ENCODE assay signal across 8 cellular contexts in genomic region chr17:75854111-75854748, GRCh38. TPM values are rescaled to one million over a fixed set of nuclear protein-coding genes. Genes with fewer than 3 reads are reported as not detected.
DNase-seq lines count a peak whose midpoint lies in the region; ATAC-seq and TF ChIP-seq lines count a peak whose summit lies in the region.

No MANE protein-coding gene starts in this region.

- H3K4me1 ChIP-seq in KMS-11 (ENCODE audit: low read depth, poor library complexity, severe bottlenecking), result peaks cover 12% of the 10 kb centered on the region
- peaks cover 15 to 17% of the 10 kb centered on the region in 2 donors for H3K4me1 ChIP-seq in duodenal mucosa (ENCODE audit: control insufficient read depth in 1 of 2, insufficient read depth in 2 of 2, low read length in 2 of 2)
- H3K4me1 ChIP-seq in mononuclear cell (ENCODE audit: insufficient read depth, low read length), result peaks cover 49% of the 10 kb centered on the region

- CTCF ChIA-PET in AG04450 (lab: Charles Lee), result interaction anchor here (1.3 to 3.5 kb wide), 3 partner anchors 8 to 71 kb away, joined by 6 to 18 read pairs (median 8); no protein-coding TSS in a partner anchor

- H2AFZ ChIP-seq in KMS-11 (ENCODE audit: low read depth), result no peak overlapping the region

- no peaks in the 10 kb centered on the region for H3K36me3 Mint-ChIP-seq in activated naive CD4-positive, alpha-beta T cell treated with anti-CD3 and anti-CD28 coated beads, Interleukin-2, amount 50 U/mL, for 72 hours

- POLR2A ChIA-PET in AG04450 (lab: Yijun Ruan, JAX), result interaction anchor here (0.6 to 2.0 kb wide), 8 partner anchors 9 to 458 kb away, joined by 3 to 21 read pairs (median 8); partner anchors contain the start of genes FBF1 and TRIM65

- H3K27me3 ChIP-seq in AG04450 (ENCODE audit: control insufficient read depth, insufficient read depth, low read length) (no peaks in the 10 kb centered on the region), KMS-11 (ENCODE audit: insufficient read depth, low read depth) (no peaks in the 10 kb centered on the region), duodenal mucosa (ENCODE audit: control insufficient read depth in 1 of 2, insufficient read depth in 2 of 2, low read length in 2 of 2) (no peaks in the 10 kb centered on the region), mononuclear cell (ENCODE audit: insufficient read depth, low read length) (no peaks in the 10 kb centered on the region)

- H3K79me2 ChIP-seq in KMS-11 (ENCODE audit: insufficient read depth, low read depth), result peaks cover 7% of the 10 kb centered on the region; the same call in 1 of the 2 replicates

- TF ChIP-seq CTCF in AG04450 (IDR thresholded peaks at IDR 0.05; ENCODE audit: low read depth, low read length) (no peak), KMS-11 (conservative IDR thresholded peaks at IDR 0.05; ENCODE audit: low read depth, low read length) (no peak)

- no peaks in the 10 kb centered on the region for H3K36me3 ChIP-seq in KMS-11 (ENCODE audit: insufficient read depth)
- peaks cover 7 to 22% of the 10 kb centered on the region in 2 donors for H3K36me3 ChIP-seq in duodenal mucosa (ENCODE audit: control insufficient read depth in 1 of 2, insufficient read depth in 2 of 2, low read length in 2 of 2)

- no peak overlapping the region for H3K27ac Mint-ChIP-seq in activated naive CD4-positive, alpha-beta T cell treated with anti-CD3 and anti-CD28 coated beads, Interleukin-2, amount 50 U/mL, for 72 hours

- H4K20me1 ChIP-seq in KMS-11 (ENCODE audit: insufficient read depth), result no peaks in the 10 kb centered on the region

- peak overlapping the region; percentile 85 for H3K4me2 ChIP-seq in KMS-11

- H3K4me3 ChIP-seq in AG04450 (ENCODE audit: low read depth, low read length) (peak overlapping the region; percentile 94), KMS-11 (IDR thresholded peaks at IDR 0.05; ENCODE audit: insufficient read depth, low read depth, low read length) (no peak overlapping the region), duodenal mucosa (ENCODE audit: low read depth in 1 of 2, low read length in 2 of 2) (peak overlapping the region; percentile 84 to 91), mononuclear cell (ENCODE audit: low read length) (peak overlapping the region; percentile 85)

- H3K9ac ChIP-seq in KMS-11, result peak overlapping the region; percentile 79; the same call in 1 of the 2 replicates
- H3K9ac ChIP-seq in duodenal mucosa (ENCODE audit: low read depth in 1 of 2, low read length in 2 of 2), result peak overlapping the region; percentile 14 to 95

- no peaks in the 10 kb centered on the region for H3K9me3 Mint-ChIP-seq in activated naive CD4-positive, alpha-beta T cell treated with anti-CD3 and anti-CD28 coated beads, Interleukin-2, amount 50 U/mL, for 72 hours

- ATAC-seq in activated naive CD4-positive, alpha-beta T cell treated with anti-CD3 and anti-CD28 coated beads, Interleukin-2, amount 50 U/mL, for 72 hours, result no peak

- no peaks in the 10 kb centered on the region for H3K9me3 ChIP-seq in AG04450 (ENCODE audit: control insufficient read depth, insufficient read depth, low read length)
- H3K9me3 ChIP-seq in duodenal mucosa (ENCODE audit: control insufficient read depth in 1 of 2, low read length in 2 of 2), result no peaks in the 10 kb centered on the region
- H3K9me3 ChIP-seq in mononuclear cell (ENCODE audit: low read depth, low read length), result no peaks in the 10 kb centered on the region

- peak overlapping the region; percentile 57 for H3K27ac ChIP-seq in AG04450 (ENCODE audit: low read depth, low read length)
- H3K27ac ChIP-seq in KMS-11, result no peak overlapping the region
- H3K27ac ChIP-seq in duodenal mucosa (ENCODE audit: low read depth, low read length), result peak overlapping the region; percentile 53

- DNase-seq in AG04450 (ENCODE audit: low read depth, low spot score) (no peak), DMS79 treated with DMSO at 0.1 percent for 48 hours (lab: John Stamatoyannopoulos, UW) (no peak), NK-92 (lab: John Stamatoyannopoulos, UW; ENCODE audit: unreplicated experiment) (no peak), NCI-H774 (lab: John Stamatoyannopoulos, UW) (no peak)
- no peak for DNase-seq in activated naive CD4-positive, alpha-beta T cell treated with anti-CD3 and anti-CD28 coated beads, Interleukin-2, amount 50 U/mL, for 72 hours (ENCODE audit: low spot score in 2 of 2)

RNA-seq across cellular contexts. Expression of gene WBP2, which starts 0.9 kb away (rescaled TPM):
- 33.3 and 35.3 TPM in 2 replicates for polyA plus RNA-seq in AG04450 (2011; rRNA removed)
- polyA minus RNA-seq in AG04450 (2011; rRNA and poly(A)+ RNA removed), result 30.2 and 36.0 TPM in 2 replicates
- 30.5 TPM for total RNA-seq in mononuclear cell
- total RNA-seq in activated naive CD4-positive, alpha-beta T cell treated with anti-CD3 and anti-CD28 coated beads, Interleukin-2, amount 50 U/mL, for 72 hours, result 100 to 1,000 TPM in 1 of 2 donors, 10 to 100 TPM in 1; 78.2 to 144 TPM

RNA-seq across cellular contexts. Expression of gene UNC13D, which starts 10.0 kb away (rescaled TPM):
- polyA plus RNA-seq in AG04450 (2011; rRNA removed), result 0.11 and 0.16 TPM in 2 replicates
- polyA minus RNA-seq in AG04450 (2011; rRNA and poly(A)+ RNA removed), result 0.14 and 0.56 TPM in 2 replicates
- total RNA-seq in mononuclear cell, result 42.9 TPM
- 100 to 1,000 TPM; 128 to 143 TPM for total RNA-seq in activated naive CD4-positive, alpha-beta T cell treated with anti-CD3 and anti-CD28 coated beads, Interleukin-2, amount 50 U/mL, for 72 hours

RNA-seq across cellular contexts. Expression of gene TRIM47, which starts 24.2 kb away (rescaled TPM):
- 5.7 and 9.2 TPM in 2 replicates for polyA plus RNA-seq in AG04450 (2011; rRNA removed)
- 8.8 and 13.8 TPM in 2 replicates for polyA minus RNA-seq in AG04450 (2011; rRNA and poly(A)+ RNA removed)
- total RNA-seq in mononuclear cell, result 0.63 TPM
- 10 to 100 TPM; 11.5 to 26.2 TPM for total RNA-seq in activated naive CD4-positive, alpha-beta T cell treated with anti-CD3 and anti-CD28 coated beads, Interleukin-2, amount 50 U/mL, for 72 hours

RNA-seq across cellular contexts. Expression of gene TRIM65, which starts 42.5 kb away (rescaled TPM):
- 6.5 and 8.7 TPM in 2 replicates for polyA plus RNA-seq in AG04450 (2011; rRNA removed)
- 6.3 and 8.6 TPM in 2 replicates for polyA minus RNA-seq in AG04450 (2011; rRNA and poly(A)+ RNA removed)
- 5.8 TPM for total RNA-seq in mononuclear cell
- total RNA-seq in activated naive CD4-positive, alpha-beta T cell treated with anti-CD3 and anti-CD28 coated beads, Interleukin-2, amount 50 U/mL, for 72 hours, result 10 to 100 TPM; 16.2 to 31.9 TPM

RNA-seq across cellular contexts. Expression of gene MRPL38, which starts 50.5 kb away (rescaled TPM):
- polyA plus RNA-seq in AG04450 (2011; rRNA removed), result 16.6 and 21.9 TPM in 2 replicates
- 21.9 and 33.7 TPM in 2 replicates for polyA minus RNA-seq in AG04450 (2011; rRNA and poly(A)+ RNA removed)
- 45.4 TPM for total RNA-seq in mononuclear cell
- total RNA-seq in activated naive CD4-positive, alpha-beta T cell treated with anti-CD3 and anti-CD28 coated beads, Interleukin-2, amount 50 U/mL, for 72 hours, result 100 to 1,000 TPM; 101 to 105 TPM
